Comparison of ENCODE assay signal across 21 cellular contexts in the genomic region with DNA sequence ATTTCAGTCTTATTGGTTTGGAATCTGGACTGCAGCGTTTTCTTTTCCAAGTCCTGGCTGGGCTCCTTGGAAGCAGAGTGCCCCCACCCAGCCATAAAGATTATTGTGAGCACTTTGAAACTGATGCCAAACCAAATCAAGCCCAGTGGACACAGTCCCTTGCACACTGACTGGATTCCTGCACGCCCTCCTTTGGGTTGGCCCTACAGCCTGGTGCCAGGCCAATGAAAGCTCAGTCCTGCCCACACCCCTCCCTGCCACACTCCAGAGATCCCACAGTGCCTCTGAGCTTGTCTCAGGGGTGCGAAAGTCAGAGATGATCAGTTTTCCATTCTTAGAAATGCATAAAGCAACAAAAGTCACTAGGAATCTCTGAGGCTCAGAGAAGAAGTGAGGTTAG.
DNase-seq lines count a peak whose midpoint lies in the region; ATAC-seq, FAIRE-seq and TF ChIP-seq lines count a peak whose summit lies in the region.
"Had no signal": no experiment of that assay in that cellular context is flagged by ENCODE, and none has a peak within 500 bp of the region (broad histone marks: within the 10 kb centered on the region; RNA-seq: fewer than 3 reads in every experiment).

No MANE protein-coding gene starts in this region.

- peak; percentile 51 for ATAC-seq in sciatic nerve
- no peak for ATAC-seq in HG02588 (IDR thresholded peaks at IDR 0.05; ENCODE audit: unreplicated experiment)
- ATAC-seq: A549, PC-3 had no signal

- intact Hi-C loops in kidney (cut with DNase I): no loop called here
- intact Hi-C loops in sciatic nerve (cut with DNase I): no loop called here

- H3K9ac ChIP-seq in kidney (ENCODE audit: low read length in 2 of 2): no peak overlapping the region

- TF ChIP-seq CTCF in kidney (IDR thresholded peaks at IDR 0.05; ENCODE audit: borderline replicate concordance, extremely low read depth, insufficient read depth): no peak

- H3K4me1 ChIP-seq in kidney (ENCODE audit: control insufficient read depth in 1 of 2, insufficient read depth in 1 of 2, low read depth in 1 of 2, low read length in 2 of 2): no peaks in the 10 kb centered on the region
- H3K4me1 ChIP-seq: A549 had no signal

- no peaks in the 10 kb centered on the region for H3K9me3 ChIP-seq in kidney (ENCODE audit: control insufficient read depth in 1 of 2, low read length in 2 of 2)
- H3K9me3 ChIP-seq: A549 had no signal

- DNase-seq in AG20443 (ENCODE audit: low spot score): peak; percentile 6
- DNase-seq in UCSD-AML1 (lab: John Stamatoyannopoulos, UW; ENCODE audit: unreplicated experiment): peak; percentile 3
- peak; percentile 15 for DNase-seq in kidney
- DNase-seq in sciatic nerve (ENCODE audit: low spot score): no peak
- DNase-seq in activated naive CD4-positive, alpha-beta T cell treated with anti-CD3 and anti-CD28 coated beads, Interleukin-2, amount 50 U/mL, for 16 hours: no peak
- no peak for DNase-seq in effector CD8-positive, alpha-beta T cell (lab: John Stamatoyannopoulos, UW)
- no peak for DNase-seq in NCI-H1417 treated with DMSO at 0.1 percent for 48 hours (lab: John Stamatoyannopoulos, UW)
- DNase-seq: AML-193; CD4-positive, CD25-positive, alpha-beta regulatory T cell; DMS79 treated with DMSO at 0.1 percent for 48 hours; GOT3; NCI-H146; NCI-H2081 treated with DMSO at 0.1 percent for 48 hours; NCI-H345; NCI-H526 treated with DMSO at 0.1 percent for 48 hours; PC-3 had no signal

- no peak overlapping the region for H3K27ac ChIP-seq in kidney (ENCODE audit: low read depth in 2 of 2, low read length in 2 of 2)
- H3K27ac ChIP-seq: A549 had no signal

- FAIRE-seq in kidney (lab: Jason Lieb, UNC): no peak
- FAIRE-seq: A549, G401.6, GM12891, GM19239 had no signal

- H3K36me3 ChIP-seq in kidney (ENCODE audit: control insufficient read depth in 1 of 2, insufficient read depth in 2 of 2, low read length in 2 of 2): no peaks in the 10 kb centered on the region

- H3K4me3 ChIP-seq in kidney (ENCODE audit: low read length in 2 of 2): no peak overlapping the region
- H3K4me3 ChIP-seq: A549 had no signal

Comparison
In these comparisons a context has a peak if more than half of its experiments do, and no peak if none do; other contexts are left out.
1. DNase-seq: peak in AG20443 (single experiment), UCSD-AML1 (single experiment) and kidney (single experiment); none in sciatic nerve (single experiment), activated naive CD4-positive, alpha-beta T cell treated with anti-CD3 and anti-CD28 coated beads, Interleukin-2, amount 50 U/mL, for 16 hours (single experiment), effector CD8-positive, alpha-beta T cell (single experiment) and NCI-H1417 treated with DMSO at 0.1 percent for 48 hours (single experiment).